ENCODE assay signal across 8 cellular contexts in the genomic region with DNA sequence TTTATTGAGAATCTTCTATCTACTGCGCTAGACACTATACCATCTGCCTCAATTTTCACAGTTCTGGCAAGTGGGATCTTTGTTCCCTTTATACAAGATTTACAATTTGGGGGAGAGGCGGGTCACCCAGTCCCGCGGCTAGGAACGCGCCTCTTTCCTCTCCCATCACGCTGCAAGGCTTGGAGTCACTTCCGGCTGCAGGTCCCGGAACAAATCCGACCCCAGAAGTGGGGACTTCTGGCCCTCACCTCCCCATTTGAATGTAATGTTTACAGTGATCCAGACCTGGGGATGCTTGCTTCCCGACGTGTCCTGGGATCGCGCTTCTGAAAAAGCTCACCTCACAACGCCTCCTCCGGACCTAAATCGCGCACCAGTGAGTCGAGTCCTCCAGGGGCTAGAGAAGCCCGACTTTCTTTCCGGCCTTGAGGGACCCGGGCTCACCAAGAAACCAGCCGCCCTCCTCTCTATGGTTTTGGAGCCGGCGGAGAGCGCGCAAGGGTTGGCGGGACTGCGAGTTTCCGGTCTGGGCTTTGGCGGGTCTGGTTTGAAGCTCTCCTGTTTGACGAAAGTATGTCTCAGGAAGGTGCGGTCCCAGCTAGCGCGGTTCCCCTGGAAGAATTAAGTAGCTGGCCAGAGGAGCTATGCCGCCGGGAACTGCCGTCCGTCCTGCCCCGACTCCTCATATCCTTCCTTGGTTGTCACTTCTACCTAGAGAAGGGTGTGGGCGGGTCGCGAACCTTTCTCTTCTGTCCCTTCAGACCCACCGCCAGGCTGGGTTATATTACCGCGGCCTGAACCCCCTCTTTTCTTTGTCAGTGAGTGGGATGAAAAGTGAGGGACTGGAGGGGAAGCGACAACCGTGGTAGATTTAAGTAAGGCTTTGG. TPM values are rescaled to one million over a fixed set of nuclear protein-coding genes. Genes with fewer than 3 reads are reported as not detected.
DNase-seq lines count a peak whose midpoint lies in the region; ATAC-seq and TF ChIP-seq lines count a peak whose summit lies in the region.

Gene METTL18 (minus strand): TSS at position 378 of the 887 bp plus-strand sequence. CDS start 1,212 bp downstream, outside the sequence.

- no peaks in the 10 kb centered on the region; the same call in 1 of the 2 replicates for H3K4me1 ChIP-seq in BE2C

- H3K4me3 ChIP-seq in BE2C (ENCODE audit: low read depth, low read length): peak within 1 kb of the TSS; percentile 93
- peak within 1 kb of the TSS; percentile 79 for H3K4me3 ChIP-seq in coronary artery

- ATAC-seq in HG03460 (IDR thresholded peaks at IDR 0.05; ENCODE audit: unreplicated experiment) (peak; percentile 96), left colon (peak; percentile 99)

- H3K36me3 ChIP-seq in BE2C: peaks cover 8% of the 10 kb centered on the region

- H3K27me3 ChIP-seq in BE2C: no peaks in the 10 kb centered on the region

- intact Hi-C loops in left colon (cut with DNase I, micrococcal nuclease): no loop called here

- H3K27ac ChIP-seq in coronary artery: peak within 1 kb of the TSS; percentile 74 to 89

- no peak for TF ChIP-seq CTCF in BE2C (IDR thresholded peaks at IDR 0.05; ENCODE audit: low read depth, low read length)
- no peak for TF ChIP-seq CTCF in coronary artery (IDR thresholded peaks at IDR 0.05)

- DNase-seq in BE2C (peak; percentile 92), GM19240 (ENCODE audit: insufficient read length, low spot score) (peak; percentile 74), NCI-H526 (lab: John Stamatoyannopoulos, UW) (peak; percentile 97 to 100), coronary artery (ENCODE audit: low spot score) (peak; percentile 90), left colon (peak; percentile 91 to 93)
- DNase-seq in activated CD4-positive, alpha-beta T cell treated with anti-CD3 and anti-CD28 coated beads for 48 hours: peak; percentile 94
- DNase-seq in stimulated activated CD4-positive, alpha-beta T cell treated with anti-CD3 and anti-CD28 coated beads, Interleukin-1b, Interleukin-23, amount 100 ng/mL, for 48 hours: peak; percentile 93

- H3K9me3 ChIP-seq in BE2C: no peaks in the 10 kb centered on the region

RNA-seq across cellular contexts. Expression of gene METTL18, which starts in this region (rescaled TPM):
- polyA plus RNA-seq in BE2C (2012; ENCODE audit: insufficient read depth, insufficient read length, low read depth): 13.8 TPM
- 1 to 10 TPM; 4.9 to 7.5 TPM for total RNA-seq in left colon

Comparison
In these comparisons a context has a peak if more than half of its experiments do, and no peak if none do; other contexts are left out.
1. Peak in every context shown above with its lines: DNase-seq, ATAC-seq, H3K4me3 ChIP-seq and H3K27ac ChIP-seq.